ENCODE assay signal across 14 cellular contexts in the genomic region with DNA sequence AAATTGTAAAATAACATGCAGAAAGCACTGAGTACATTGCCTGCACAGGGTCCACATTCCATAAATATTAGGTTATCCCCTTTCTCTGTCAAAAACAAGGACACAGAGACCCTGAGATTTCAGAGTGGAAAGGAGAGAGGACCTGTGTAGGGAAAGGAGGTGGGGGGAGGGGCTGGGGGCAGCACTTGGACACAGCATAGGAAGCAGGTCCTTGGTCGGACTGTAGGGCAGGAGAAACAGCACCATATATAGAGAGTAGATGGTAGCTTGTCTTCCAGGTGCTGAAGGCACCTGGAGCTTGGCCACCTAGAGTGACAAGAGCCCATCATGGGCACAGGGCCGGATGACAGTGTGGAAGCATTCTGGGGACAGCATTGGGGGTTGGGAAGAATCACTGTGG. TPM values are rescaled to one million over a fixed set of nuclear protein-coding genes. Genes with fewer than 3 reads are reported as not detected.
DNase-seq lines count a peak whose midpoint lies in the region; ATAC-seq and TF ChIP-seq lines count a peak whose summit lies in the region.
"Had no signal": no experiment of that assay in that cellular context is flagged by ENCODE, and none has a peak within 500 bp of the region (broad histone marks: within the 10 kb centered on the region; RNA-seq: fewer than 3 reads in every experiment).

No MANE protein-coding gene starts in this region.

- peaks cover 16 to 33% (median 25%) of the 10 kb centered on the region in 7 donors for H3K4me1 Mint-ChIP-seq in naive thymus-derived CD4-positive, alpha-beta T cell
- H3K4me1 Mint-ChIP-seq in type B pancreatic cell (ENCODE audit: unreplicated experiment): peaks cover 34% of the 10 kb centered on the region

- WGBS in SK-N-SH (ENCODE audit: low lambda C conversion rate): 88% methylated on average over 2 of the region's 2 CpGs

- H3K79me2 ChIP-seq in SK-N-SH (ENCODE audit: insufficient read depth): peaks cover 47% of the 10 kb centered on the region

- no peaks in the 10 kb centered on the region for H3K9me3 ChIP-seq in SK-N-SH
- H3K9me3 ChIP-seq in breast epithelium: no peaks in the 10 kb centered on the region
- H3K9me3 ChIP-seq in naive thymus-derived CD4-positive, alpha-beta T cell (ENCODE audit: control insufficient read depth in 2 of 3, low read length in 3 of 3): no peaks in the 10 kb centered on the region

- no peaks in the 10 kb centered on the region for H3K9me3 Mint-ChIP-seq in naive thymus-derived CD4-positive, alpha-beta T cell
- no peaks in the 10 kb centered on the region for H3K9me3 Mint-ChIP-seq in type B pancreatic cell

- POLR2A ChIA-PET in SK-N-SH (lab: Yijun Ruan, JAX): no interaction called here
- POLR2A ChIA-PET in naive thymus-derived CD4-positive, alpha-beta T cell (lab: Charles Lee): interaction anchor here (0.6 to 1.7 kb wide), 6 partner anchors 9 to 45 kb away, joined by 3 to 5 read pairs (median 3); partner anchors contain the start of genes CREB3 and TLN1

- peak overlapping the region in 6 of 9 donors; percentile 5 to 76 (median 47) for H3K27ac Mint-ChIP-seq in naive thymus-derived CD4-positive, alpha-beta T cell
- H3K27ac Mint-ChIP-seq in type B pancreatic cell: peak overlapping the region; percentile 87

- H3K9ac ChIP-seq in SK-N-SH: no peak overlapping the region

- H3K36me3 ChIP-seq in SK-N-SH (replicated peaks in 1 of 2; ENCODE audit: control insufficient read depth in 1 of 2, insufficient read depth in 2 of 2, low read length in 1 of 2) (peaks cover 27 to 35% of the 10 kb centered on the region in 2 experiments), breast epithelium (no peaks in the 10 kb centered on the region)
- H3K36me3 ChIP-seq in naive thymus-derived CD4-positive, alpha-beta T cell (ENCODE audit: control insufficient read depth in 2 of 3, insufficient read depth in 3 of 3, low read length in 3 of 3): peaks cover 0 to 12% (median 0%) of the 10 kb centered on the region in 3 experiments

- H3K27ac ChIP-seq in SK-N-SH (ENCODE audit: low read depth in 2 of 2, low read length in 1 of 2) (peak overlapping the region in 1 of 2 experiments; percentile 96; a peak in 1 of 4 replicates), breast epithelium (peak overlapping the region; percentile 92 to 94)
- H3K27ac ChIP-seq in naive thymus-derived CD4-positive, alpha-beta T cell (ENCODE audit: low read depth, low read length): no peak overlapping the region
- H3K27ac ChIP-seq: 22Rv1 had no signal

- H2AFZ ChIP-seq in SK-N-SH (ENCODE audit: low read depth): no peak overlapping the region

- peak overlapping the region; percentile 91 for H3K4me2 ChIP-seq in SK-N-SH

- DNase-seq in SK-N-SH (no peak), breast epithelium (ENCODE audit: low spot score in 2 of 2) (no peak), type B pancreatic cell (ENCODE audit: extremely low spot score, unreplicated experiment) (no peak), NCI-H1694 treated with DMSO at 0.1 percent for 48 hours (lab: John Stamatoyannopoulos, UW) (no peak), ACHN (no peak)
- DNase-seq in naive thymus-derived CD4-positive, alpha-beta T cell: no peak
- DNase-seq: activated CD8-positive, alpha-beta memory T cell treated with anti-CD3 and anti-CD28 coated beads for 24 hours; kidney; NCI-H1092; NCI-H748 treated with DMSO at 0.1 percent for 48 hours; SW 1271 had no signal

- H3K27me3 ChIP-seq in SK-N-SH (ENCODE audit: insufficient read depth) (no peaks in the 10 kb centered on the region), breast epithelium (no peaks in the 10 kb centered on the region)
- H3K27me3 ChIP-seq in naive thymus-derived CD4-positive, alpha-beta T cell (ENCODE audit: control insufficient read depth in 2 of 2, insufficient read depth in 2 of 2, low read length in 2 of 2): no peaks in the 10 kb centered on the region

- intact Hi-C loops in breast epithelium (cut with DNase I; ENCODE audit: low total_unique reads): no loop called here
- intact Hi-C loops in naive thymus-derived CD4-positive, alpha-beta T cell (cut with micrococcal nuclease): no loop called here

- H3K4me3 ChIP-seq in SK-N-SH (ENCODE audit: low read depth in 2 of 2, low read length in 1 of 2): peak overlapping the region in 1 of 2 experiments; percentile 4; a peak in 2 of 4 replicates
- H3K4me3 ChIP-seq in breast epithelium: peak overlapping the region; percentile 55 to 81 (median 68)
- H3K4me3 ChIP-seq in naive thymus-derived CD4-positive, alpha-beta T cell (ENCODE audit: low read length): no peak overlapping the region

- TF ChIP-seq RAD21 in SK-N-SH (IDR thresholded peaks at IDR 0.05; ENCODE audit: low read length): no peak

- H3K4me3 Mint-ChIP-seq in naive thymus-derived CD4-positive, alpha-beta T cell: peak overlapping the region in 2 of 10 donors; percentile 20 to 56
- H3K4me3 Mint-ChIP-seq in type B pancreatic cell: peak overlapping the region; percentile 86

- in situ Hi-C loops in ACHN (cut with HindIII; ENCODE audit: low pct_ligation_motif_present, low pct_unique_long_range_greater_than_20kb, low sequenced_read_pairs): no loop called here

- CTCF ChIA-PET in SK-N-SH (lab: Yijun Ruan, JAX): interaction anchor here (1.0 to 2.3 kb wide), 5 partner anchors 9 to 84 kb away, joined by 3 to 26 read pairs (median 4); partner anchors contain the start of genes ARHGEF39, CCDC107 and RMRP
- CTCF ChIA-PET in naive thymus-derived CD4-positive, alpha-beta T cell (lab: Charles Lee): interaction anchor here (0.6 to 5.4 kb wide), 6 partner anchors 9 to 200 kb away, joined by 3 to 29 read pairs (median 6); partner anchors contain the start of genes ARHGEF39, CCDC107 and RMRP

- H3K27me3 Mint-ChIP-seq in naive thymus-derived CD4-positive, alpha-beta T cell: no peaks in the 10 kb centered on the region
- no peaks in the 10 kb centered on the region for H3K27me3 Mint-ChIP-seq in type B pancreatic cell

- H4K20me1 ChIP-seq in SK-N-SH (ENCODE audit: insufficient read depth): peaks cover 57% of the 10 kb centered on the region

- H3K36me3 Mint-ChIP-seq in naive thymus-derived CD4-positive, alpha-beta T cell: peaks cover 0 to 4% (median 0%) of the 10 kb centered on the region in 5 donors
- peaks cover 19% of the 10 kb centered on the region for H3K36me3 Mint-ChIP-seq in type B pancreatic cell

- no peak for TF ChIP-seq POLR2A in breast epithelium (IDR thresholded peaks at IDR 0.05)

- H3K4me1 ChIP-seq in SK-N-SH (ENCODE audit: control insufficient read depth in 1 of 2, insufficient read depth in 2 of 2, low read depth in 1 of 2, low read length in 1 of 2) (peaks cover 19 to 34% of the 10 kb centered on the region in 2 experiments; a peak in 3 of 4 replicates), breast epithelium (peaks cover 0 to 3% of the 10 kb centered on the region in 2 donors)
- H3K4me1 ChIP-seq in naive thymus-derived CD4-positive, alpha-beta T cell (ENCODE audit: control insufficient read depth in 2 of 2, insufficient read depth in 2 of 2, low read length in 2 of 2): peaks cover 0 to 5% of the 10 kb centered on the region in 2 donors

- peaks cover 49% of the 10 kb centered on the region for H3F3A ChIP-seq in SK-N-SH (replicated peaks; ENCODE audit: insufficient read depth)

- ATAC-seq in SK-N-SH treated with all-trans-retinoic acid at 6 μM for 48 hours (no peak), HG02571 (IDR thresholded peaks at IDR 0.05; ENCODE audit: unreplicated experiment) (no peak)
- no peak for ATAC-seq in naive thymus-derived CD4-positive, alpha-beta T cell

- no peak for TF ChIP-seq EP300 in SK-N-SH (IDR thresholded peaks at IDR 0.05; ENCODE audit: borderline replicate concordance in 1 of 2, low read depth in 1 of 2, low read length in 1 of 2)

- TF ChIP-seq CTCF in SK-N-SH (IDR thresholded peaks at IDR 0.05) (no peak), breast epithelium (IDR thresholded peaks at IDR 0.05) (no peak), type B pancreatic cell (conservative IDR thresholded peaks at IDR 0.05) (no peak)

- no peaks in the 10 kb centered on the region for H3K9me2 ChIP-seq in SK-N-SH

RNA-seq across cellular contexts. Expression of gene TPM2, which starts 2.4 kb away (rescaled TPM):
- polyA plus RNA-seq in SK-N-SH (2012; rRNA removed): 589 and 620 TPM in 2 replicates
- 525 and 639 TPM in 2 replicates for polyA plus RNA-seq in SK-N-SH (2012; cell fraction: cytosol; rRNA removed)
- 1,146 and 1,394 TPM in 2 replicates for polyA plus RNA-seq in SK-N-SH (2012; cell fraction: nucleus; rRNA removed)
- total RNA-seq in breast epithelium (100 to 1,000 TPM; 143 to 402 (median 258) TPM), type B pancreatic cell (ENCODE audit: low replicate concordance) (17.7 and 241 TPM in 2 replicates)
- 100 to 1,000 TPM in 2 of 5 experiments, 10 to 100 TPM in 3; 15.0 to 136 (median 47.6) TPM for total RNA-seq in naive thymus-derived CD4-positive, alpha-beta T cell
- under 1 TPM in 1 of 2 donors, not detected in 1; 0.87 TPM for polyA plus RNA-seq in naive thymus-derived CD4-positive, alpha-beta T cell

RNA-seq across cellular contexts. Expression of gene CA9, which starts 13.6 kb away (rescaled TPM):
- polyA plus RNA-seq in SK-N-SH (2012; rRNA removed): 0.99 and 1.4 TPM in 2 replicates
- 0.50 and 1.1 TPM in 2 replicates for polyA plus RNA-seq in SK-N-SH (2012; cell fraction: cytosol; rRNA removed)
- polyA plus RNA-seq in SK-N-SH (2012; cell fraction: nucleus; rRNA removed): 0.95 and 1.0 TPM in 2 replicates
- total RNA-seq in breast epithelium (1 to 10 TPM in 1 of 3 donors, under 1 TPM in 1, not detected in 1; 0.16 to 5.0 TPM), type B pancreatic cell (ENCODE audit: low replicate concordance) (1.5 TPM in 1 of 2 replicates, not detected in the other)
- total RNA-seq in naive thymus-derived CD4-positive, alpha-beta T cell: under 1 TPM in 1 of 5 experiments, not detected in 4; 0.36 TPM
- polyA plus RNA-seq in naive thymus-derived CD4-positive, alpha-beta T cell: not detected

RNA-seq across cellular contexts. Expression of gene ARHGEF39, which starts 22.3 kb away (rescaled TPM):
- polyA plus RNA-seq in SK-N-SH (2012; rRNA removed): 4.9 and 5.2 TPM in 2 replicates
- polyA plus RNA-seq in SK-N-SH (2012; cell fraction: cytosol; rRNA removed): 1.9 and 2.5 TPM in 2 replicates
- 18.4 and 21.3 TPM in 2 replicates for polyA plus RNA-seq in SK-N-SH (2012; cell fraction: nucleus; rRNA removed)
- 1 to 10 TPM in 1 of 3 donors, under 1 TPM in 2; 0.59 to 1.6 (median 0.80) TPM for total RNA-seq in breast epithelium
- total RNA-seq in naive thymus-derived CD4-positive, alpha-beta T cell: 10 to 100 TPM in 1 of 5 experiments, 1 to 10 TPM in 1, under 1 TPM in 1, not detected in 2; 0.11 to 10.4 (median 1.0) TPM
- under 1 TPM; 0.12 to 0.44 TPM for polyA plus RNA-seq in naive thymus-derived CD4-positive, alpha-beta T cell
- 7.1 and 14.2 TPM in 2 replicates for total RNA-seq in type B pancreatic cell (ENCODE audit: low replicate concordance)

RNA-seq across cellular contexts. Expression of gene CCDC107, which starts 29.2 kb away (rescaled TPM):
- 20.9 and 22.0 TPM in 2 replicates for polyA plus RNA-seq in SK-N-SH (2012; rRNA removed)
- polyA plus RNA-seq in SK-N-SH (2012; cell fraction: cytosol; rRNA removed): 18.4 and 19.9 TPM in 2 replicates
- 23.6 and 25.8 TPM in 2 replicates for polyA plus RNA-seq in SK-N-SH (2012; cell fraction: nucleus; rRNA removed)
- 100 to 1,000 TPM in 1 of 3 donors, 10 to 100 TPM in 2; 18.3 to 102 (median 35.4) TPM for total RNA-seq in breast epithelium
- 10 to 100 TPM; 12.0 to 37.4 (median 16.4) TPM for total RNA-seq in naive thymus-derived CD4-positive, alpha-beta T cell
- 10 to 100 TPM; 49.1 to 65.7 TPM for polyA plus RNA-seq in naive thymus-derived CD4-positive, alpha-beta T cell
- 15.6 and 17.2 TPM in 2 replicates for total RNA-seq in type B pancreatic cell (ENCODE audit: low replicate concordance)

RNA-seq across cellular contexts. Expression of gene RMRP, which starts 29.5 kb away (rescaled TPM):
- 64.9 and 157 TPM in 2 replicates for polyA plus RNA-seq in SK-N-SH (2012; rRNA removed)
- not detected in 2 replicates for polyA plus RNA-seq in SK-N-SH (2012; cell fraction: cytosol; rRNA removed)
- polyA plus RNA-seq in SK-N-SH (2012; cell fraction: nucleus; rRNA removed): 125 TPM in 1 of 2 replicates, not detected in the other
- 1,000 to 10,000 TPM; 1,664 to 2,064 (median 2,058) TPM for total RNA-seq in breast epithelium
- over 10,000 TPM in 1 of 5 experiments, 1,000 to 10,000 TPM in 4; 5,750 to 11,273 (median 9,225) TPM for total RNA-seq in naive thymus-derived CD4-positive, alpha-beta T cell
- polyA plus RNA-seq in naive thymus-derived CD4-positive, alpha-beta T cell: 10 to 100 TPM in 1 of 2 donors, not detected in 1; 49.2 TPM
- 16,039 and 18,328 TPM in 2 replicates for total RNA-seq in type B pancreatic cell (ENCODE audit: low replicate concordance)
